In the genomic region with DNA sequence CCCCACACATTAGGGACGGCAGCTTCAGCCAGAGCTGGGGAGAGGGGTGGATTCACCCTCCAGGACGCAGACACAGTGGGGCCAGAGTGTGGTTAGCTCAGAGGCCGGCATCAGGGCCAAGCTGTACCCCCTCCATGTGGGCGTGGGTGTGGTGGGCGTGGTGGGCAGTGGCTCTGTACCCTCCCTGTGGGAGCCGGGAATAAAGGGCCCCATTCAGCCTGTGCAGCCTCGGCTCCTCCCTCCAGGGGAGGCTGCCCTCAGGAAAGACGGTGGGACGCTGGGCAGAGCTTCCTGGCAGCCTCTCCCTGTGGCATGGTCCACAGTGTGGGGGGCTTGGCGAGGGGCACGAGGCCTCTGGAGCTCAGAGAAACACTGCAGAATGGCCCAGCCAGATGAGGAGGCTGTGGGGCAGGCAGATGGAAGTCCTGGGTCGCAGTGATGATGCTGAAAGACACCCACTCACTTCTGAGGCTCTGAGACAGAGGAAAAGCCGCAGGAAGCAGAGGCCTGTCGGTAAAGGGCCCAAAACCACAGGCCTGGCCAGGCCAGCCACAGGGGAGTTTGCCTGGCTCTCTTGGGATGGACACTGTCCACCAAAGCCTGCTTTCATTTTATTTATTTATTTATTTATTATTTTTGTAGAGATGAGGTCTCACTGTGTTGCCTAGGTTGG, we compare ENCODE assay signal across 1 cellular context.
TF ChIP-seq lines count a peak whose summit lies in the region.

No MANE protein-coding gene starts in this region.

TF ChIP-seq in HCT116, 20 proteins besides CTCF, POLR2A, EP300 and RAD21 (continued from another document):
- TF ChIP-seq, protein P1, sequence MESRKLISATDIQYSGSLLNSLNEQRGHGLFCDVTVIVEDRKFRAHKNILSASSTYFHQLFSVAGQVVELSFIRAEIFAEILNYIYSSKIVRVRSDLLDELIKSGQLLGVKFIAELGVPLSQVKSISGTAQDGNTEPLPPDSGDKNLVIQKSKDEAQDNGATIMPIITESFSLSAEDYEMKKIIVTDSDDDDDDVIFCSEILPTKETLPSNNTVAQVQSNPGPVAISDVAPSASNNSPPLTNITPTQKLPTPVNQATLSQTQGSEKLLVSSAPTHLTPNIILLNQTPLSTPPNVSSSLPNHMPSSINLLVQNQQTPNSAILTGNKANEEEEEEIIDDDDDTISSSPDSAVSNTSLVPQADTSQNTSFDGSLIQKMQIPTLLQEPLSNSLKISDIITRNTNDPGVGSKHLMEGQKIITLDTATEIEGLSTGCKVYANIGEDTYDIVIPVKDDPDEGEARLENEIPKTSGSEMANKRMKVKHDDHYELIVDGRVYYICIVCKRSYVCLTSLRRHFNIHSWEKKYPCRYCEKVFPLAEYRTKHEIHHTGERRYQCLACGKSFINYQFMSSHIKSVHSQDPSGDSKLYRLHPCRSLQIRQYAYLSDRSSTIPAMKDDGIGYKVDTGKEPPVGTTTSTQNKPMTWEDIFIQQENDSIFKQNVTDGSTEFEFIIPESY (IDR thresholded peaks at IDR 0.05; ENCODE audit: extremely low read depth, insufficient replicate concordance, low read length): no peak
- no peak for TF ChIP-seq EZH2phosphoT487 (IDR thresholded peaks at IDR 0.05; ENCODE audit: borderline replicate concordance)
- TF ChIP-seq ZFX (IDR thresholded peaks at IDR 0.05): no peak
